ENCODE assay signal across 8 cellular contexts in the genomic region with DNA sequence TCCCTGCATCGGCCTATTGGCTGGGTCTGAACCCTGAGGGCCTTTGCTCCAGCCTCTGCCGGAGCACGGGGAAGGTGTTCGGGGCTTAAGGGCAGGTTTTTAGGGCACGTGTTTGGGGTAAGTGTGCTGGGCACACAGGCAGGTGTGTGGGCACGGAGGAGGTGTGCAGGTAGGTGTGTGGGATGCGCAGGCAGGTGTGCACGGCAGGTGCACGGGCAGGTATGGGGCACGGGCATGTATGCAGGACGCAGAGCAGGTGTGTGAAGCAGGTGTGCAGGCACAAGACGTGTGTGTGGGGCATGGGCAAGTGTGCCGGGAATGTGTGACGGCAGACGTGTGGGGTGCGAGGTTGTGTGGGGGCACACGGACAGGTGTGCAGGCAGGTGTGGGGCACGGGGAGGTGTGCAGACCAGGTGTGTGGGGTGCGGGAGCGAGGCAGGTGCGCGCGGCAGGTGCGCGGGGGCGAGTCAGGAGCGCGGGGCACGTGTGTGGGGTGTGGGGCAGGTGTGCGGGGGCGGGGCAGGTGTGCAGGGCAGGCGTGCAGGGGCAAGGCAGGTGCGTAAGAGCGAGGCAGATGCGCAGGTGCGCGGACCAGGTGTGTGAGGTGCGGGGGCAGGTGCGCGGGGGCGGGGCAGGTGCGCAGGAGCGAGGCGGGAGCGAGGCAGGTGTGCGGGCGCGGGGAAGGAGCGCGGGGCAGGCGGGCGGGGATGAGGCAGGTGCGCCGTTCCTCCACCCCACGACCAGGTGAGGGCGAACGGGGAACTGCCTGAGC. TPM values are rescaled to one million over a fixed set of nuclear protein-coding genes. Genes with fewer than 3 reads are reported as not detected.
A peak's percentile ranks its signal among the peaks of the same experiment; 100 is the strongest.
DNase-seq lines count a peak whose midpoint lies in the region; ATAC-seq and TF ChIP-seq lines count a peak whose summit lies in the region.

No MANE protein-coding gene starts in this region.

- ATAC-seq in RWPE2 (ENCODE audit: low read depth) (no peak), psoas muscle (no peak), HG02678 (IDR thresholded peaks at IDR 0.05; ENCODE audit: unreplicated experiment) (no peak), HG02970 (IDR thresholded peaks at IDR 0.05; ENCODE audit: low FRiP score, unreplicated experiment) (no peak)

- H3K27ac ChIP-seq in RWPE2 (ENCODE audit: poor library complexity, severe bottlenecking), result peak overlapping the region; percentile 26
- H3K27ac ChIP-seq in psoas muscle, result peak overlapping the region; percentile 86

- H3K4me1 ChIP-seq in RWPE2 (ENCODE audit: insufficient read depth, poor library complexity, severe bottlenecking) (peaks cover 12% of the 10 kb centered on the region), psoas muscle (peaks cover 2% of the 10 kb centered on the region)

- WGBS in psoas muscle, 3 donors, result 27 to 46% (median 31%) methylated on average over 37 to 57 of the region's 57 CpGs

- DNase-seq in NCI-H1417 (lab: John Stamatoyannopoulos, UW), result peak in 2 of 3 experiments; percentile 34 to 54
- no peak for DNase-seq in NCI-H1417 treated with DMSO at 0.1 percent for 48 hours (lab: John Stamatoyannopoulos, UW)
- no peak for DNase-seq in RWPE2 (ENCODE audit: low spot score)
- no peak for DNase-seq in fibroblast of the aortic adventitia (ENCODE audit: low read depth)
- no peak for DNase-seq in psoas muscle
- no peak for DNase-seq in iPS-NIHi11 (ENCODE audit: low spot score)

- H3K9me3 ChIP-seq in RWPE2 (ENCODE audit: severe bottlenecking), result no peaks in the 10 kb centered on the region
- no peaks in the 10 kb centered on the region for H3K9me3 ChIP-seq in psoas muscle

- no peaks in the 10 kb centered on the region for H3K27me3 ChIP-seq in RWPE2 (ENCODE audit: insufficient read depth, poor library complexity, severe bottlenecking)
- H3K27me3 ChIP-seq in psoas muscle (ENCODE audit: insufficient read depth in 3 of 3, low read length in 2 of 3), result no peaks in the 10 kb centered on the region

- H3K36me3 ChIP-seq in RWPE2 (ENCODE audit: low read depth) (peaks cover 15% of the 10 kb centered on the region; the same call in 1 of the 2 replicates), psoas muscle (ENCODE audit: insufficient read depth in 1 of 2, low read depth in 1 of 2) (peaks cover 0 to 15% of the 10 kb centered on the region in 2 donors)

- H3K4me3 ChIP-seq in RWPE2 (ENCODE audit: severe bottlenecking) (peak overlapping the region; percentile 49), fibroblast of the aortic adventitia (ENCODE audit: low read depth, low read length) (peak overlapping the region; percentile 79), psoas muscle (peak overlapping the region; percentile 80)

- TF ChIP-seq CTCF in RWPE2 (IDR thresholded peaks at IDR 0.05; ENCODE audit: poor library complexity, severe bottlenecking) (no peak), fibroblast of the aortic adventitia (IDR thresholded peaks at IDR 0.05; ENCODE audit: insufficient read depth, low read length) (no peak), psoas muscle (IDR thresholded peaks at IDR 0.05) (no peak)

- intact Hi-C loops in psoas muscle (cut with DNase I), result no loop called here

RNA-seq across cellular contexts. Expression of gene METRNL, which starts 28.6 kb away (rescaled TPM):
- 77.4 and 105 TPM in 2 replicates for total RNA-seq in fibroblast of the aortic adventitia (ENCODE audit: low replicate concordance)
- 10 to 100 TPM in 3 of 4 donors, 1 to 10 TPM in 1; 9.3 to 24.0 (median 11.1) TPM for total RNA-seq in psoas muscle
- 10 to 100 TPM in 2 of 3 donors, 1 to 10 TPM in 1; 6.7 to 81.7 (median 12.3) TPM for polyA plus RNA-seq in psoas muscle

Comparison
In these comparisons a context has a peak if more than half of its experiments do, and no peak if none do; other contexts are left out.
1. DNase-seq: peak in NCI-H1417 (2 of 3); none in NCI-H1417 treated with DMSO at 0.1 percent for 48 hours (single experiment), RWPE2 (single experiment), fibroblast of the aortic adventitia (single experiment), psoas muscle (0 of 2) and iPS-NIHi11 (single experiment).
2. Peak in every context shown above with its lines, with median percentiles within 50 percentile points of each other: H3K4me3 ChIP-seq.